8 cellular contexts compared by ENCODE assay signal in the genomic region with DNA sequence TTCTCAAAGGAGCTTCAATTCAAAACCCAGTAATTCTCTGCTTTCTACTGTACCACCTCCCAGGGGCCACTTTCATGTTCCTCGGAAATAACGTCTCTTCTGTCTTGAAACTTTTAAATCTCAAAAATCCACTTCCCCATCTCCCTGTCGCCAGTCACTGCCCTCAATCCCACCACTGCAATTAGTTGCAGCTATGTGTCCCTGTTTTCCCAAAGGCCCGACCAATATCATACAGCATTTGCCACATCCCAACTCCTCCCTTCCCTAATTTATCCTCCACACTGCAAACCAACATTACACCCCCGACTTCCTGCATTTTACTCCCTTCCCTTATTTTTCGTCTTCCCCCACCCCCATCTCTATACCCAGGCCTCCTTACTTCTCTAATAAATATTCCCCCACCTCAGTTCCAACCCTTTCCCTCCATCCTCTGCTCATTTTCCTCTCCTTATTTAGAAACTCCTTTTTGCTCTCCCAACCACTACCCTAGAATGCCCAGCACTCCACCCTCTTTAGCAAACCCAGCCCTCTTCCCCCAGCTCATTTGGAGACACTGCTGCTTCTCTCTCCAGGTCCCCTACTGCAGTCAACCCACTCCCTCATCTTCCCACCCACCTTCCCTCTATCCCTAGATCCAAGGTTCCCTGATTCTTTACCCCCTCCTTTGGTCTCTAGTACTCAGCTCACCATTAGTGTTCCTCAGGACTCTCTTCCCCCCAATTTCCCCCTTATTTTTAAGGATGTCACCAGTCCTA. TPM values are rescaled to one million over a fixed set of nuclear protein-coding genes. Genes with fewer than 3 reads are reported as not detected.
DNase-seq lines count a peak whose midpoint lies in the region; ATAC-seq and TF ChIP-seq lines count a peak whose summit lies in the region.

No MANE protein-coding gene starts in this region.

- no peak for TF ChIP-seq CTCF in LNCaP clone FGC (IDR thresholded peaks at IDR 0.05; ENCODE audit: control insufficient read depth, extremely low read depth, insufficient read depth)
- no peak for TF ChIP-seq CTCF in parathyroid adenoma (IDR thresholded peaks at IDR 0.05)

- peaks cover 7% of the 10 kb centered on the region for H3K79me2 ChIP-seq in parathyroid adenoma

- H3K9me3 ChIP-seq in parathyroid adenoma (ENCODE audit: control insufficient read depth, low read length), result no peaks in the 10 kb centered on the region

- H3K9me3 Mint-ChIP-seq in activated naive CD8-positive, alpha-beta T cell (ENCODE audit: low read depth), result no peaks in the 10 kb centered on the region

- peak overlapping the region; percentile 28 for H2AFZ ChIP-seq in parathyroid adenoma

- peak; percentile 62 for ATAC-seq in Right ventricle myocardium superior (ENCODE audit: poor library complexity)
- no peak for ATAC-seq in HG02798 (IDR thresholded peaks at IDR 0.05; ENCODE audit: poor library complexity, unreplicated experiment)
- ATAC-seq in HG03460 (IDR thresholded peaks at IDR 0.05; ENCODE audit: unreplicated experiment), result no peak
- no peak for ATAC-seq in HG02610 (IDR thresholded peaks at IDR 0.05; ENCODE audit: unreplicated experiment)

- no peaks in the 10 kb centered on the region for H3K36me3 Mint-ChIP-seq in activated naive CD8-positive, alpha-beta T cell

- peak overlapping the region; percentile 75 for H3K4me3 ChIP-seq in LNCaP clone FGC (ENCODE audit: low read depth, low read length)
- peak overlapping the region; percentile 54 for H3K4me3 ChIP-seq in parathyroid adenoma (ENCODE audit: low read depth, low read length)

- H3K4me1 Mint-ChIP-seq in activated naive CD8-positive, alpha-beta T cell (ENCODE audit: low read depth), result peaks cover 63% of the 10 kb centered on the region

- no peak overlapping the region for H3K9ac ChIP-seq in parathyroid adenoma

- no peaks in the 10 kb centered on the region for H3K27me3 ChIP-seq in parathyroid adenoma (ENCODE audit: control insufficient read depth, insufficient read depth, low read length)

- H3K4me3 Mint-ChIP-seq in activated naive CD8-positive, alpha-beta T cell, result peak overlapping the region; percentile 93

- peak; percentile 61 for DNase-seq in EL
- DNase-seq in LNCaP clone FGC (ENCODE audit: low read depth), result no peak
- no peak for DNase-seq in Right ventricle myocardium superior

- peak overlapping the region; percentile 25 for H3K27ac Mint-ChIP-seq in activated naive CD8-positive, alpha-beta T cell

- peak overlapping the region; percentile 30 for H3K27ac ChIP-seq in parathyroid adenoma

- H3K4me1 ChIP-seq in parathyroid adenoma, result peaks cover 5% of the 10 kb centered on the region

- peak overlapping the region; percentile 57 for H3K4me2 ChIP-seq in parathyroid adenoma (ENCODE audit: low read length)

- intact Hi-C loops in Right ventricle myocardium superior (cut with DNase I), result loop anchor here (10.0 kb wide), 1 partner anchor 327 kb away; no protein-coding TSS in a partner anchor

- no peaks in the 10 kb centered on the region for H3K36me3 ChIP-seq in parathyroid adenoma (ENCODE audit: control insufficient read depth, insufficient read depth, low read length)

- peaks cover 2% of the 10 kb centered on the region for H3K27me3 Mint-ChIP-seq in activated naive CD8-positive, alpha-beta T cell

RNA-seq across cellular contexts. Expression of gene NPTN, which starts 1.1 kb away (rescaled TPM):
- 188 TPM for total RNA-seq in Right ventricle myocardium superior

RNA-seq across cellular contexts. Expression of gene CD276, which starts 52.1 kb away (rescaled TPM):
- 36.5 TPM for total RNA-seq in Right ventricle myocardium superior
